ENCODE assay signal across 22 cellular contexts in genomic region chr10:100741386-100742066, GRCh38. TPM values are rescaled to one million over a fixed set of nuclear protein-coding genes. Genes with fewer than 3 reads are reported as not detected.
A peak's percentile ranks its signal among the peaks of the same experiment; 100 is the strongest.
DNase-seq lines count a peak whose midpoint lies in the region; ATAC-seq and TF ChIP-seq lines count a peak whose summit lies in the region.
"Had no signal": no experiment of that assay in that cellular context is flagged by ENCODE, and none has a peak within 500 bp of the region (broad histone marks: within the 10 kb centered on the region; RNA-seq: fewer than 3 reads in every experiment).

No MANE protein-coding gene starts in this region.

- TF ChIP-seq POLR2A in GM18505 (IDR thresholded peaks at IDR 0.05; ENCODE audit: borderline replicate concordance, extremely low read depth, insufficient read depth, insufficient read length) (no peak), uterus (IDR thresholded peaks at IDR 0.05) (no peak)

- ATAC-seq in WTC11 (no peak), GM19035 (IDR thresholded peaks at IDR 0.05; ENCODE audit: unreplicated experiment) (no peak), GM18505 (IDR thresholded peaks at IDR 0.05; ENCODE audit: unreplicated experiment) (no peak), GM21390 (IDR thresholded peaks at IDR 0.05; ENCODE audit: unreplicated experiment) (no peak)
- ATAC-seq: HCT116, K562, Right ventricle myocardium inferior had no signal

- H3K4me1 ChIP-seq in ES-I3 (ENCODE audit: insufficient read depth, low read length): peaks cover 7% of the 10 kb centered on the region
- H3K4me1 ChIP-seq in iPS-15b (ENCODE audit: control insufficient read depth, insufficient read depth, low read length): peaks cover 2% of the 10 kb centered on the region
- peaks cover 0 to 41% of the 10 kb centered on the region in 2 donors for H3K4me1 ChIP-seq in uterus

- H3K27ac Mint-ChIP-seq in WTC11: no peak overlapping the region
- no peak overlapping the region for H3K27ac Mint-ChIP-seq in neural crest cell (ENCODE audit: unreplicated experiment)
- H3K27ac Mint-ChIP-seq: CD4-positive, CD25-positive, alpha-beta regulatory T cell had no signal

- H3K27me3 Mint-ChIP-seq in WTC11 (ENCODE audit: low read depth) (peaks cover 96% of the 10 kb centered on the region), neural crest cell (ENCODE audit: low read depth) (peaks cover 96% of the 10 kb centered on the region)

- H3K9me3 Mint-ChIP-seq in WTC11: no peaks in the 10 kb centered on the region
- H3K9me3 Mint-ChIP-seq in neural crest cell: no peaks in the 10 kb centered on the region

- H3K4me3 Mint-ChIP-seq in WTC11: peak overlapping the region; percentile 37; the same call in 1 of the 2 replicates
- H3K4me3 Mint-ChIP-seq in neural crest cell: peak overlapping the region; percentile 46
- H3K4me3 Mint-ChIP-seq: CD4-positive, CD25-positive, alpha-beta regulatory T cell had no signal

- POLR2A ChIA-PET in WTC11 (lab: Charles Lee): interaction anchor here (0.7 to 1.4 kb wide), 4 partner anchors 12 to 744 kb away, joined by 3 read pairs; no protein-coding TSS in a partner anchor

- H3K36me3 Mint-ChIP-seq in WTC11: no peaks in the 10 kb centered on the region
- H3K36me3 Mint-ChIP-seq in neural crest cell (ENCODE audit: low read depth): peaks cover 6% of the 10 kb centered on the region

- intact Hi-C loops in uterus (cut with DNase I; ENCODE audit: low total_unique reads): no loop called here

- TF ChIP-seq CTCF in WTC11 (IDR thresholded peaks at IDR 0.05) (no peak), neural crest cell (conservative IDR thresholded peaks at IDR 0.05) (no peak), uterus (IDR thresholded peaks at IDR 0.05) (no peak)

- H3K27me3 ChIP-seq in iPS-15b (ENCODE audit: control insufficient read depth, insufficient read depth, low read length) (peaks cover 89% of the 10 kb centered on the region), uterus (peaks cover 40 to 93% of the 10 kb centered on the region in 2 donors)

- DNase-seq in WTC11 (ENCODE audit: low spot score) (no peak), neural crest cell (ENCODE audit: low read depth, low spot score) (no peak), uterus (no peak)
- DNase-seq: AML-193; Caco-2; CD4-positive, CD25-positive, alpha-beta regulatory T cell; EL; NCI-H1930; NCI-H2171 treated with DMSO at 0.1 percent for 48 hours; NCI-H446 treated with DMSO at 0.1 percent for 48 hours; NCI-H82; Peyer's patch had no signal

- peaks cover 75% of the 10 kb centered on the region for H3K4me1 Mint-ChIP-seq in WTC11
- peaks cover 20% of the 10 kb centered on the region for H3K4me1 Mint-ChIP-seq in neural crest cell

- no peak overlapping the region for H3K27ac ChIP-seq in uterus
- H3K27ac ChIP-seq: HL-60, Peyer's patch had no signal

- H3K4me3 ChIP-seq in iPS-15b (ENCODE audit: low read depth, low read length) (peak overlapping the region; percentile 19), uterus (no peak overlapping the region)
- H3K4me3 ChIP-seq: K562, Peyer's patch had no signal

- H3K36me3 ChIP-seq in ES-I3 (ENCODE audit: insufficient read depth, low read length) (no peaks in the 10 kb centered on the region), iPS-15b (ENCODE audit: control insufficient read depth, insufficient read depth, low read length) (no peaks in the 10 kb centered on the region), uterus (no peaks in the 10 kb centered on the region)
- H3K36me3 ChIP-seq: Peyer's patch had no signal

- H3K9me3 ChIP-seq in ES-I3 (ENCODE audit: control insufficient read depth, insufficient read depth, low read length) (no peaks in the 10 kb centered on the region), iPS-15b (ENCODE audit: control insufficient read depth, insufficient read depth, low read length) (no peaks in the 10 kb centered on the region), uterus (no peaks in the 10 kb centered on the region)
- H3K9me3 ChIP-seq: Caco-2, Peyer's patch had no signal

- H3K9ac ChIP-seq in ES-I3 (ENCODE audit: low read depth, low read length): peak overlapping the region; percentile 12; the same call in 1 of the 2 replicates
- H3K9ac ChIP-seq in iPS-15b (ENCODE audit: low read depth, low read length): no peak overlapping the region

- CTCF ChIA-PET in WTC11 (lab: Charles Lee): interaction anchor here (0.6 to 9.9 kb wide), 29 partner anchors 8 to 567 kb away, joined by 3 to 167 read pairs (median 4); partner anchors contain the start of genes HIF1AN, PDZD7 and SFXN3

TF ChIP-seq in WTC11, 78 proteins besides CTCF, POLR2A, EP300 and RAD21:
- TF ChIP-seq GTF2I (CRISPR knock-in tag; conservative IDR thresholded peaks at IDR 0.05) (no peak), ZNF232 (CRISPR knock-in tag; IDR thresholded peaks at IDR 0.05) (no peak), ZNF121 (CRISPR knock-in tag; IDR thresholded peaks at IDR 0.05) (no peak), MLX (CRISPR knock-in tag; IDR thresholded peaks at IDR 0.05) (no peak), SOX15 (CRISPR knock-in tag; IDR thresholded peaks at IDR 0.05) (no peak), NFE2L1 (CRISPR knock-in tag; IDR thresholded peaks at IDR 0.05) (no peak), TP53 (CRISPR knock-in tag; IDR thresholded peaks at IDR 0.05) (no peak), ESRRA (CRISPR knock-in tag; IDR thresholded peaks at IDR 0.05; ENCODE audit: borderline replicate concordance) (no peak), NFYB (CRISPR knock-in tag; conservative IDR thresholded peaks at IDR 0.05; ENCODE audit: low read depth) (no peak), ZNF219 (CRISPR knock-in tag; IDR thresholded peaks at IDR 0.05; ENCODE audit: borderline replicate concordance) (no peak), JAZF1 (CRISPR knock-in tag; IDR thresholded peaks at IDR 0.05) (no peak), TEAD1 (CRISPR knock-in tag; IDR thresholded peaks at IDR 0.05) (no peak), NR2C2 (CRISPR knock-in tag; IDR thresholded peaks at IDR 0.05) (no peak), ELF4 (CRISPR knock-in tag; IDR thresholded peaks at IDR 0.05; ENCODE audit: low read depth) (no peak), IRF2 (CRISPR knock-in tag; IDR thresholded peaks at IDR 0.05; ENCODE audit: borderline replicate concordance, low read depth) (no peak)
- TF ChIP-seq, protein P1, sequence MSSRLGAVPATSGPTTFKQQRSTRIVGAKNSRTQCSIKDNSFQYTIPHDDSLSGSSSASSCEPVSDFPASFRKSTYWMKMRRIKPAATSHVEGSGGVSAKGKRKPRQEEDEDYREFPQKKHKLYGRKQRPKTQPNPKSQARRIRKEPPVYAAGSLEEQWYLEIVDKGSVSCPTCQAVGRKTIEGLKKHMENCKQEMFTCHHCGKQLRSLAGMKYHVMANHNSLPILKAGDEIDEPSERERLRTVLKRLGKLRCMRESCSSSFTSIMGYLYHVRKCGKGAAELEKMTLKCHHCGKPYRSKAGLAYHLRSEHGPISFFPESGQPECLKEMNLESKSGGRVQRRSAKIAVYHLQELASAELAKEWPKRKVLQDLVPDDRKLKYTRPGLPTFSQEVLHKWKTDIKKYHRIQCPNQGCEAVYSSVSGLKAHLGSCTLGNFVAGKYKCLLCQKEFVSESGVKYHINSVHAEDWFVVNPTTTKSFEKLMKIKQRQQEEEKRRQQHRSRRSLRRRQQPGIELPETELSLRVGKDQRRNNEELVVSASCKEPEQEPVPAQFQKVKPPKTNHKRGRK (CRISPR knock-in tag; IDR thresholded peaks at IDR 0.05; ENCODE audit: borderline replicate concordance): no peak

RNA-seq across cellular contexts. Expression of gene PAX2, which starts 3.9 kb away (rescaled TPM):
- total RNA-seq in WTC11 (2021) (0.09 to 0.21 TPM in 2 of 3 replicates, not detected in the other), neural crest cell (1.0 and 1.5 TPM in 2 replicates), uterus (10 to 100 TPM in 2 of 4 donors, under 1 TPM in 1, not detected in 1; 0.64 to 39.7 (median 21.3) TPM)
- total RNA-seq: A673; CD4-positive, CD25-positive, alpha-beta regulatory T cell; K562; Peyer's patch; Right ventricle myocardium inferior had no signal
